Comparison of ENCODE assay signal across 1 cellular context in genomic region chr4:110753461-110753860, GRCh38.
TF ChIP-seq lines count a peak whose summit lies in the region.

No MANE protein-coding gene starts in this region.

TF ChIP-seq in H1, 55 proteins besides CTCF, POLR2A, EP300 and RAD21 (continued from another document):
- TF ChIP-seq EZH2 (IDR thresholded peaks at IDR 0.05; ENCODE audit: low read depth, low read length, severe bottlenecking) (no peak), NANOG (IDR thresholded peaks at IDR 0.05; ENCODE audit: insufficient read depth, low read depth, low read length, poor library complexity, severe bottlenecking) (no peak)
TF ChIP-seq in H1: peak in this region for 0.
